In genomic region chr17:4143563-4144410, GRCh38 we compare ENCODE assay signal across 8 cellular contexts. TPM values are rescaled to one million over a fixed set of nuclear protein-coding genes. Genes with fewer than 3 reads are reported as not detected.
DNase-seq lines count a peak whose midpoint lies in the region; ATAC-seq and TF ChIP-seq lines count a peak whose summit lies in the region.

No MANE protein-coding gene starts in this region.

- H3K27ac Mint-ChIP-seq in natural killer cell treated with Interleukin-12 subunit alpha and Interleukin-12 subunit beta and Interleukin-15 and Interleukin-18, amount 100 ng/mL, for 72 hours, result peak overlapping the region; percentile 100

- POLR2A ChIA-PET in RWPE1 (lab: Yijun Ruan, JAX; ENCODE audit: low non-redundant PET), result interaction anchor here (0.6 to 1.6 kb wide), 6 partner anchors 11 to 366 kb away, joined by 3 to 15 read pairs (median 4); no protein-coding TSS in a partner anchor

- no peaks in the 10 kb centered on the region for H3K27me3 Mint-ChIP-seq in natural killer cell treated with Interleukin-12 subunit alpha and Interleukin-12 subunit beta and Interleukin-15 and Interleukin-18, amount 100 ng/mL, for 72 hours

- H3K4me1 Mint-ChIP-seq in natural killer cell treated with Interleukin-12 subunit alpha and Interleukin-12 subunit beta and Interleukin-15 and Interleukin-18, amount 100 ng/mL, for 72 hours (ENCODE audit: low read depth in 2 of 2), result peaks cover 36 to 42% of the 10 kb centered on the region in 2 donors

- DNase-seq in Daoy (ENCODE audit: low read depth) (peak; percentile 97), GOT3 (lab: John Stamatoyannopoulos, UW) (peak; percentile 58), LNCaP clone FGC (ENCODE audit: low read depth) (peak; percentile 81), RWPE1 (ENCODE audit: low spot score) (peak; percentile 87), fibroblast of the aortic adventitia (ENCODE audit: low read depth) (peak; percentile 93)
- peak; percentile 86 for DNase-seq in activated effector memory CD4-positive, alpha-beta T cell treated with Interleukin-2 at 50 U/mL for 16 hours
- peak; percentile 93 for DNase-seq in natural killer cell treated with Interleukin-12 subunit alpha and Interleukin-12 subunit beta and Interleukin-15 and Interleukin-18, amount 100 ng/mL, for 72 hours (ENCODE audit: low spot score)
- peak; percentile 83 to 95 (median 90) for DNase-seq in stimulated activated naive CD4-positive, alpha-beta T cell (lab: John Stamatoyannopoulos, UW)

- ATAC-seq in natural killer cell treated with Interleukin-12 subunit alpha and Interleukin-12 subunit beta and Interleukin-15 and Interleukin-18, amount 100 ng/mL, for 72 hours, result peak; percentile 85 to 87

- H3K4me3 Mint-ChIP-seq in natural killer cell treated with Interleukin-12 subunit alpha and Interleukin-12 subunit beta and Interleukin-15 and Interleukin-18, amount 100 ng/mL, for 72 hours, result peak overlapping the region; percentile 99

- peaks cover 4% of the 10 kb centered on the region for H3K36me3 Mint-ChIP-seq in natural killer cell treated with Interleukin-12 subunit alpha and Interleukin-12 subunit beta and Interleukin-15 and Interleukin-18, amount 100 ng/mL, for 72 hours

- peak overlapping the region; percentile 88 for H3K4me3 ChIP-seq in LNCaP clone FGC (ENCODE audit: low read depth, low read length)
- H3K4me3 ChIP-seq in fibroblast of the aortic adventitia (ENCODE audit: low read depth, low read length), result peak overlapping the region; percentile 88

- H3K27ac ChIP-seq in RWPE1, result peak overlapping the region; percentile 98

- no peaks in the 10 kb centered on the region for H3K9me3 Mint-ChIP-seq in natural killer cell treated with Interleukin-12 subunit alpha and Interleukin-12 subunit beta and Interleukin-15 and Interleukin-18, amount 100 ng/mL, for 72 hours

- CTCF ChIA-PET in RWPE1 (lab: Yijun Ruan, JAX), result interaction anchor here (0.5 to 2.6 kb wide), 5 partner anchors 17 to 863 kb away, joined by 3 to 8 read pairs (median 3); no protein-coding TSS in a partner anchor

- TF ChIP-seq CTCF in LNCaP clone FGC (IDR thresholded peaks at IDR 0.05; ENCODE audit: control insufficient read depth, extremely low read depth, insufficient read depth) (no peak), RWPE1 (conservative IDR thresholded peaks at IDR 0.05; ENCODE audit: low read depth) (no peak), fibroblast of the aortic adventitia (IDR thresholded peaks at IDR 0.05; ENCODE audit: insufficient read depth, low read length) (no peak)

RNA-seq across cellular contexts. Expression of gene CYB5D2, which starts 0.8 kb away (rescaled TPM):
- total RNA-seq in Daoy (2014; rRNA removed; shearing (Covaris generic)), result 15.8 and 19.2 TPM in 2 replicates
- 29.6 and 57.9 TPM in 2 replicates for total RNA-seq in fibroblast of the aortic adventitia (ENCODE audit: low replicate concordance)
- 10 to 100 TPM in 1 of 2 donors, 1 to 10 TPM in 1; 7.2 to 13.2 TPM for total RNA-seq in natural killer cell treated with Interleukin-12 subunit alpha and Interleukin-12 subunit beta and Interleukin-15 and Interleukin-18, amount 100 ng/mL, for 72 hours

RNA-seq across cellular contexts. Expression of gene ZZEF1, which starts 1.0 kb away (rescaled TPM):
- 11.5 and 18.2 TPM in 2 replicates for total RNA-seq in Daoy (2014; rRNA removed; shearing (Covaris generic))
- total RNA-seq in fibroblast of the aortic adventitia (ENCODE audit: low replicate concordance), result 39.4 and 41.4 TPM in 2 replicates
- total RNA-seq in natural killer cell treated with Interleukin-12 subunit alpha and Interleukin-12 subunit beta and Interleukin-15 and Interleukin-18, amount 100 ng/mL, for 72 hours, result 10 to 100 TPM; 65.0 to 96.3 TPM

Comparison
In these comparisons a context has a peak if more than half of its experiments do, and no peak if none do; other contexts are left out.
1. Peak in every context shown above with its lines: DNase-seq, ATAC-seq, H3K4me3 ChIP-seq and H3K27ac ChIP-seq.